Comparison of ENCODE assay signal across 12 cellular contexts in the genomic region with DNA sequence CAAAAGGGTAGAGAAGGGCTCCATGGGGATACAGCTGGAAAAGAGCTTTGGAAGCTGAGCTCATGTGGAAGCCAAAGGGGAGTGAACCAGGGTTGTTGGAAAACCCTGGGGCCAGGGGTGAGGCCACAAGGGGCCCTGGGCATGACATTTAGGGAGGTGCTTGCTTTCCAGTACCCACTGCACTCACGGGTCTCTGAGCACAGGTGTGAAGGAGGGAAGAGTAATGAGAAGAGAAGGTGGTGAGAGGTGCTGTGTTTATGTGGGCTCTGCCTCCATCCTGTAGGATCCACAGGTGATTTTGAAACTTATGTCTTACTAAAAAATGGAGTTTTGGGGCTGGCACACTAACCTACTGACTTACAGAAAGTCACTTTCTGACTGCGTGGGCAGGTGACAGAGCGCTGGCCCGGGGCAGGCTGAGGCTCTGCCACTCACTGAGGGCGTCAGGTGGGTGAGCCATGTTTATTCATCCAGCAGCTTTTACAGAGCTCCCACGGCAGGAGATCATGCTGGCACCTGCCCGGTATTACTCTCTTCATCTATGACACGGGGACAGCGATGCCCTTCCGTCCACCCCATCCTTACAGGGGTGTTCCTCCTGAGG. TPM values are rescaled to one million over a fixed set of nuclear protein-coding genes. Genes with fewer than 3 reads are reported as not detected.
DNase-seq lines count a peak whose midpoint lies in the region; ATAC-seq and TF ChIP-seq lines count a peak whose summit lies in the region.
"Had no signal": no experiment of that assay in that cellular context is flagged by ENCODE, and none has a peak within 500 bp of the region (broad histone marks: within the 10 kb centered on the region; RNA-seq: fewer than 3 reads in every experiment).

No MANE protein-coding gene starts in this region.

- H3K27ac ChIP-seq in CD8-positive, alpha-beta memory T cell (ENCODE audit: low read depth, low read length), result peak overlapping the region; percentile 35
- H3K27ac ChIP-seq in mammary epithelial cell (ENCODE audit: insufficient read depth, low read depth, low read length), result no peak overlapping the region
- H3K27ac ChIP-seq: hepatocyte had no signal

- intact Hi-C loops in mammary epithelial cell (cut with micrococcal nuclease), result no loop called here

- H4K20me1 ChIP-seq in mammary epithelial cell (ENCODE audit: insufficient read depth, low read length), result no peaks in the 10 kb centered on the region

- H3K9me3 ChIP-seq in CD8-positive, alpha-beta memory T cell (ENCODE audit: low read length), result no peaks in the 10 kb centered on the region
- H3K9me3 ChIP-seq in mammary epithelial cell (replicated peaks; ENCODE audit: insufficient read depth, low read length), result no peaks in the 10 kb centered on the region

- WGBS in mammary epithelial cell (ENCODE audit: low coverage, missing lambda C conversion rate), result 3% methylated on average over 10 of the region's 10 CpGs

- in situ Hi-C loops in mammary epithelial cell (cut with MboI; ENCODE audit: low sequenced_read_pairs in 2 of 2), result no loop called here

- ATAC-seq in HG03342 (IDR thresholded peaks at IDR 0.05; ENCODE audit: unreplicated experiment) (no peak), GM18907 (IDR thresholded peaks at IDR 0.05; ENCODE audit: unreplicated experiment) (no peak)

- peak overlapping the region; percentile 91 to 99 (median 97) for H3K27ac Mint-ChIP-seq in CD8-positive, alpha-beta memory T cell
- peak overlapping the region; percentile 97 for H3K27ac Mint-ChIP-seq in activated CD4-positive, alpha-beta T cell treated with anti-CD3 and anti-CD28 coated beads, Interleukin-2, amount 10 ng/mL, durations not matched to agents 7 days and 5 days

- H3K36me3 ChIP-seq in CD8-positive, alpha-beta memory T cell (ENCODE audit: insufficient read depth, low read length), result no peaks in the 10 kb centered on the region
- H3K36me3 ChIP-seq in mammary epithelial cell (ENCODE audit: insufficient read depth, low read length), result no peaks in the 10 kb centered on the region

- H3K4me3 Mint-ChIP-seq in CD8-positive, alpha-beta memory T cell, result peak overlapping the region; percentile 13 to 89 (median 65)
- H3K4me3 Mint-ChIP-seq in activated CD4-positive, alpha-beta T cell treated with anti-CD3 and anti-CD28 coated beads, Interleukin-2, amount 10 ng/mL, durations not matched to agents 7 days and 5 days, result peak overlapping the region; percentile 45

- no peaks in the 10 kb centered on the region for H3K27me3 ChIP-seq in CD8-positive, alpha-beta memory T cell (ENCODE audit: insufficient read depth, low read length, poor library complexity, severe bottlenecking)
- no peaks in the 10 kb centered on the region for H3K27me3 ChIP-seq in mammary epithelial cell (ENCODE audit: insufficient read depth, low read length)
- H3K27me3 ChIP-seq: hepatocyte had no signal

- no peak overlapping the region for H3K4me3 ChIP-seq in CD8-positive, alpha-beta memory T cell (ENCODE audit: low read length)
- no peak overlapping the region for H3K4me3 ChIP-seq in mammary epithelial cell (replicated peaks in 1 of 3; ENCODE audit: insufficient read depth in 1 of 3, low read depth in 2 of 3, low read length in 3 of 3)
- H3K4me3 ChIP-seq: hepatocyte had no signal

- POLR2A ChIA-PET in CD8-positive, alpha-beta memory T cell (lab: Charles Lee), result no interaction called here
- POLR2A ChIA-PET in activated CD4-positive, alpha-beta T cell treated with anti-CD3 and anti-CD28 coated beads, Interleukin-2, amount 10 ng/mL, durations not matched to agents 7 days and 5 days (lab: Charles Lee), result no interaction called here

- TF ChIP-seq CTCF in mammary epithelial cell (conservative IDR thresholded peaks at IDR 0.05 in 1 of 2, IDR thresholded peaks at IDR 0.05 in 1 of 2; ENCODE audit: extremely low read depth in 1 of 2, insufficient read depth in 1 of 2, low read depth in 1 of 2, low read length in 2 of 2), result no peak

- dilution Hi-C loops in mammary epithelial cell (cut with HindIII; ENCODE audit: low sequenced_read_pairs), result no loop called here

- no peak overlapping the region for H3K4me2 ChIP-seq in mammary epithelial cell (ENCODE audit: insufficient read depth, low read depth, low read length)
- H3K4me2 ChIP-seq: hepatocyte had no signal

- H3K27me3 Mint-ChIP-seq in CD8-positive, alpha-beta memory T cell, result no peaks in the 10 kb centered on the region
- H3K27me3 Mint-ChIP-seq in activated CD4-positive, alpha-beta T cell treated with anti-CD3 and anti-CD28 coated beads, Interleukin-2, amount 10 ng/mL, durations not matched to agents 7 days and 5 days, result no peaks in the 10 kb centered on the region

- peaks cover 70 to 89% (median 72%) of the 10 kb centered on the region in 3 donors for H3K4me1 Mint-ChIP-seq in CD8-positive, alpha-beta memory T cell
- H3K4me1 Mint-ChIP-seq in activated CD4-positive, alpha-beta T cell treated with anti-CD3 and anti-CD28 coated beads, Interleukin-2, amount 10 ng/mL, durations not matched to agents 7 days and 5 days, result peaks cover 95% of the 10 kb centered on the region

- no TSS peak for BruUV-seq in mammary epithelial cell (replicated peaks; lab: Mats Ljungman, UMichigan)

- H3K9me3 Mint-ChIP-seq in CD8-positive, alpha-beta memory T cell, result no peaks in the 10 kb centered on the region
- no peaks in the 10 kb centered on the region for H3K9me3 Mint-ChIP-seq in activated CD4-positive, alpha-beta T cell treated with anti-CD3 and anti-CD28 coated beads, Interleukin-2, amount 10 ng/mL, durations not matched to agents 7 days and 5 days

- CTCF ChIA-PET in CD8-positive, alpha-beta memory T cell (lab: Charles Lee), result interaction anchor here (0.6 to 2.1 kb wide), 2 partner anchors 19 to 235 kb away, joined by 3 to 11 read pairs; partner anchors contain the start of gene KSR1
- CTCF ChIA-PET in activated CD4-positive, alpha-beta T cell treated with anti-CD3 and anti-CD28 coated beads, Interleukin-2, amount 10 ng/mL, durations not matched to agents 7 days and 5 days (lab: Charles Lee), result interaction anchor here (0.6 kb wide), 2 partner anchors 83 to 121 kb away, joined by 3 read pairs; no protein-coding TSS in a partner anchor
- CTCF ChIA-PET in mammary epithelial cell (lab: Charles Lee; ENCODE audit: low non-redundant PET), result no interaction called here

- DNase-seq in CD8-positive, alpha-beta memory T cell, result no peak
- no peak for DNase-seq in activated CD4-positive, alpha-beta T cell treated with anti-CD3 and anti-CD28 coated beads, Interleukin-2, amount 10 ng/mL, durations not matched to agents 7 days and 5 days
- DNase-seq in mammary epithelial cell (peak; percentile 57), COLO829 (ENCODE audit: low spot score) (no peak), NCI-H2171 (lab: John Stamatoyannopoulos, UW) (no peak)
- DNase-seq in stimulated activated CD4-positive, alpha-beta T cell treated with anti-CD3 and anti-CD28 coated beads, Interleukin-1b, Interleukin-23, amount 100 ng/mL, for 48 hours, result peak; percentile 79
- DNase-seq: effector CD8-positive, alpha-beta T cell; NCI-H1105 treated with DMSO at 0.1 percent for 48 hours; T-helper 9 cell had no signal

- H3K9ac ChIP-seq in mammary epithelial cell (ENCODE audit: insufficient read depth, low read length), result no peak overlapping the region

- H3K79me2 ChIP-seq in mammary epithelial cell (ENCODE audit: insufficient read depth, low read length), result no peaks in the 10 kb centered on the region

- no peaks in the 10 kb centered on the region for H3K36me3 Mint-ChIP-seq in CD8-positive, alpha-beta memory T cell
- peaks cover 4% of the 10 kb centered on the region for H3K36me3 Mint-ChIP-seq in activated CD4-positive, alpha-beta T cell treated with anti-CD3 and anti-CD28 coated beads, Interleukin-2, amount 10 ng/mL, durations not matched to agents 7 days and 5 days (ENCODE audit: low read depth)

- peaks cover 52% of the 10 kb centered on the region for H3K4me1 ChIP-seq in CD8-positive, alpha-beta memory T cell (ENCODE audit: insufficient read depth, low read length)
- H3K4me1 ChIP-seq in mammary epithelial cell (ENCODE audit: insufficient read depth, low read length), result peaks cover 22% of the 10 kb centered on the region

- H2AFZ ChIP-seq in mammary epithelial cell (ENCODE audit: low read depth, low read length), result no peak overlapping the region
- H2AFZ ChIP-seq: hepatocyte had no signal

RNA-seq across cellular contexts. Expression of gene KSR1, which starts 18.9 kb away (rescaled TPM):
- total RNA-seq in CD8-positive, alpha-beta memory T cell, result 10 to 100 TPM; 26.3 to 26.9 TPM
- 2.9 TPM for polyA plus RNA-seq in CD8-positive, alpha-beta memory T cell
- 10 to 100 TPM; 43.1 to 45.7 TPM for total RNA-seq in activated CD4-positive, alpha-beta T cell treated with anti-CD3 and anti-CD28 coated beads, Interleukin-2, amount 10 ng/mL, durations not matched to agents 7 days and 5 days
- 1 to 10 TPM; 1.6 to 1.7 TPM for total RNA-seq in mammary epithelial cell
- polyA plus RNA-seq in mammary epithelial cell, result 0.78 TPM
- 6.8 TPM for polyA minus RNA-seq in mammary epithelial cell

Comparison
In these comparisons a context has a peak if more than half of its experiments do, and no peak if none do; other contexts are left out.
1. DNase-seq: peak in mammary epithelial cell (single experiment) and stimulated activated CD4-positive, alpha-beta T cell treated with anti-CD3 and anti-CD28 coated beads, Interleukin-1b, Interleukin-23, amount 100 ng/mL, for 48 hours (single experiment); none in CD8-positive, alpha-beta memory T cell (0 of 5), activated CD4-positive, alpha-beta T cell treated with anti-CD3 and anti-CD28 coated beads, Interleukin-2, amount 10 ng/mL, durations not matched to agents 7 days and 5 days (single experiment), COLO829 (single experiment) and NCI-H2171 (single experiment).
2. RNA of gene KSR1, which starts 18.9 kb away (total RNA-seq): 43.1 to 45.7 TPM in activated CD4-positive, alpha-beta T cell treated with anti-CD3 and anti-CD28 coated beads, Interleukin-2, amount 10 ng/mL, durations not matched to agents 7 days and 5 days and 26.3 to 26.9 TPM in CD8-positive, alpha-beta memory T cell; 1.6 to 1.7 TPM in mammary epithelial cell; every median in the first group is over 10 times any median in the second.